In the genomic region with DNA sequence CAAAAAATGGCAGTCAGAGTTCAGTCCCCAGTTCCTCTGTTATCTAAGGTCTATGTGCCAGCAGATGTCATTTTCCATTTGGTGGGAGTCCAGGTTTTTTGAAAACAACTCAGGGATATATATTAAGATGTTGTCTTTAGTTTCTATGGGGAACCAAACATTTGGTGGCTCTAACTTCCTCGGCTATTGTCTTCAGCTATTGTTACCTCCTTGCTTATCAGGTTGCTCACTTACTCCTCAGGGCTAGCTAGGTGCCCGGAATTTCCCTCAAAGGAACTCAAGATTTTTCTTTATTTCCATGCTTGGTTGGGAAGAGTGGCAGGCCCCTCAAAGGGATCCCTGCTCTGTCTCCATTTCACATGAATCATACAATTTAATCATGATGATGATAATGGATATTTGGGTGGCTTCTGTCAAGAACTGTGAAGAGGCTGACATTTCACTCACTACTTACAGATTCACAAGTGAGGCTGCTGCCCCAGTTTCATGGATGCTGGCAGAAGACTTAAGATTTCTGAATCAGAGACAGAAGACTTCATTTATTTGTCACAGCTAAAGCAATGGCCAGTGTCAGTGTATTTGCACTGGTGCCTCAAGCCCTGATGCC, we compare ENCODE assay signal across 16 cellular contexts.
DNase-seq lines count a peak whose midpoint lies in the region; FAIRE-seq and TF ChIP-seq lines count a peak whose summit lies in the region.
"Had no signal": no experiment of that assay in that cellular context is flagged by ENCODE, and none has a peak within 500 bp of the region (broad histone marks: within the 10 kb centered on the region; RNA-seq: fewer than 3 reads in every experiment).

No MANE protein-coding gene starts in this region.

- peaks cover 4% of the 10 kb centered on the region for H3K9me3 Mint-ChIP-seq in osteocyte (ENCODE audit: unreplicated experiment)

- H3K4me3 ChIP-seq in PC-9 (no peak overlapping the region), endothelial cell of umbilical vein (replicated peaks in 1 of 3; ENCODE audit: insufficient read depth in 1 of 3, low read depth in 1 of 3, low read length in 3 of 3) (no peak overlapping the region), trophoblast cell (ENCODE audit: low read depth, low read length) (no peak overlapping the region)
- H3K4me3 ChIP-seq: BLaER1 had no signal

- TF ChIP-seq CTCF in PC-9 (conservative IDR thresholded peaks at IDR 0.05) (no peak), endothelial cell of umbilical vein (IDR thresholded peaks at IDR 0.05; ENCODE audit: extremely low read depth in 1 of 2, insufficient read depth in 1 of 2, low read depth in 1 of 2, low read length in 2 of 2) (no peak), osteocyte (IDR thresholded peaks at IDR 0.05) (no peak)

- TF ChIP-seq POLR2A in endothelial cell of umbilical vein (IDR thresholded peaks at IDR 0.05; ENCODE audit: low read depth, low read length) = no peak

- no peaks in the 10 kb centered on the region for H4K20me1 ChIP-seq in PC-9 (ENCODE audit: insufficient read depth)
- no peaks in the 10 kb centered on the region for H4K20me1 ChIP-seq in endothelial cell of umbilical vein (replicated peaks; ENCODE audit: control insufficient read depth, extremely low read depth, insufficient read depth, low read length)
- H4K20me1 ChIP-seq: BLaER1 had no signal

- H3K36me3 ChIP-seq in PC-9 (ENCODE audit: low read depth) (no peaks in the 10 kb centered on the region), endothelial cell of umbilical vein (ENCODE audit: control insufficient read depth in 2 of 2, extremely low read depth in 1 of 2, insufficient read depth in 2 of 2, low read length in 2 of 2) (no peaks in the 10 kb centered on the region), trophoblast cell (ENCODE audit: control insufficient read depth in 1 of 2, insufficient read depth in 2 of 2, low read length in 2 of 2) (no peaks in the 10 kb centered on the region)
- H3K36me3 ChIP-seq: BLaER1 had no signal

- CTCF ChIA-PET in PC-9 (lab: Charles Lee) (interaction anchor here (0.6 kb wide), 1 partner anchor 331 kb away, joined by 3 read pairs; no protein-coding TSS in a partner anchor), endothelial cell of umbilical vein (lab: Charles Lee) (no interaction called here)

- peak overlapping the region; percentile 36 for H3K18ac ChIP-seq in trophoblast cell (ENCODE audit: low read length)

- no peak overlapping the region for H4K12ac ChIP-seq in trophoblast cell (ENCODE audit: low read depth, low read length)

- H3K4me1 ChIP-seq in PC-9 (replicated peaks; ENCODE audit: insufficient read depth) (peaks cover 59% of the 10 kb centered on the region), endothelial cell of umbilical vein (ENCODE audit: control insufficient read depth, extremely low read depth, insufficient read depth, low read length) (peaks cover 7% of the 10 kb centered on the region), trophoblast cell (ENCODE audit: control insufficient read depth in 1 of 2, insufficient read depth in 2 of 2, low read length in 2 of 2) (peaks cover 22 to 23% of the 10 kb centered on the region in 2 experiments)
- H3K4me1 ChIP-seq: BLaER1 had no signal

- dilution Hi-C loops in endothelial cell of umbilical vein (cut with MboI; ENCODE audit: extremely low pct_ligation_motif_present, low sequenced_read_pairs) = no loop called here

- H2AFZ ChIP-seq in PC-9 (no peak overlapping the region), endothelial cell of umbilical vein (ENCODE audit: low read depth, low read length) (no peak overlapping the region), trophoblast cell (ENCODE audit: insufficient read depth, low read length, poor library complexity) (no peak overlapping the region)

- no CpG with 5 or more reads among the region's 2 CpGs for WGBS in trophoblast cell (ENCODE audit: extremely low coverage, insufficient coverage, insufficient read length)

- H3K9ac ChIP-seq in endothelial cell of umbilical vein (replicated peaks; ENCODE audit: extremely low read depth, insufficient read depth, low read length) = no peak overlapping the region
- H3K9ac ChIP-seq in trophoblast cell (ENCODE audit: low read length) = no peak overlapping the region
- H3K9ac ChIP-seq: BLaER1 had no signal

- H3F3A ChIP-seq in PC-9 (ENCODE audit: insufficient read depth, low read depth) = peaks cover 46% of the 10 kb centered on the region

- H3K23ac ChIP-seq in trophoblast cell (ENCODE audit: low read length) = no peak overlapping the region

- peak overlapping the region; percentile 80 for H2BK12ac ChIP-seq in trophoblast cell (ENCODE audit: low read length)

- H3K4me2 ChIP-seq in PC-9 (peak overlapping the region; percentile 71), endothelial cell of umbilical vein (ENCODE audit: insufficient read depth, low read length) (no peak overlapping the region), trophoblast cell (ENCODE audit: low read length) (no peak overlapping the region)
- H3K4me2 ChIP-seq: BLaER1 had no signal

- intact Hi-C loops in PC-9 (cut with micrococcal nuclease; ENCODE audit: unreplicated experiment) = no loop called here
- intact Hi-C loops in endothelial cell of umbilical vein (cut with micrococcal nuclease) = no loop called here

- peak overlapping the region; percentile 21 for H2BK120ac ChIP-seq in trophoblast cell (ENCODE audit: insufficient read depth, low read length, poor library complexity)

- no peak overlapping the region for H3K27ac Mint-ChIP-seq in osteocyte (ENCODE audit: unreplicated experiment)
- H3K27ac Mint-ChIP-seq: CD8-positive, alpha-beta memory T cell had no signal

- H4K8ac ChIP-seq in trophoblast cell (ENCODE audit: low read depth, low read length) = peak overlapping the region; percentile 44

- no peaks in the 10 kb centered on the region for H3K9me1 ChIP-seq in endothelial cell of umbilical vein (replicated peaks; ENCODE audit: control insufficient read depth, extremely low read depth, insufficient read depth, low read length)

- peak overlapping the region; percentile 71 for H4K91ac ChIP-seq in trophoblast cell (ENCODE audit: low read depth, low read length)

- H3K79me1 ChIP-seq in trophoblast cell (ENCODE audit: low read length) = peaks cover 34% of the 10 kb centered on the region

- peak overlapping the region; percentile 12 for H2AK5ac ChIP-seq in trophoblast cell (ENCODE audit: low read length)

- POLR2A ChIA-PET in PC-9 (lab: Charles Lee; ENCODE audit: unreplicated experiment) (interaction anchor here (0.5 kb wide), 1 partner anchor 370 kb away, joined by 6 read pairs; no protein-coding TSS in a partner anchor), endothelial cell of umbilical vein (lab: Charles Lee) (no interaction called here)

- DNase-seq in Daoy (ENCODE audit: low read depth) (peak; percentile 40), PC-9 (no peak), endothelial cell of umbilical vein (ENCODE audit: low read depth, low spot score) (peak; percentile 54), trophoblast cell (no peak), NCI-H2196 treated with DMSO at 0.1 percent for 48 hours (lab: John Stamatoyannopoulos, UW; ENCODE audit: unreplicated experiment) (no peak), AML-193 (lab: John Stamatoyannopoulos, UW) (no peak), osteocyte (ENCODE audit: extremely low spot score, unreplicated experiment) (no peak)
- DNase-seq: CD8-positive, alpha-beta memory T cell; H7; Karpas-422; NCI-H1417 treated with DMSO at 0.1 percent for 48 hours; NCI-H2029; NCI-H226; NCI-H526 treated with DMSO at 0.1 percent for 48 hours; OCI-M1 had no signal

- FAIRE-seq in endothelial cell of umbilical vein (lab: Jason Lieb, UNC) = no peak

- peak overlapping the region; percentile 95; the same call in 1 of the 2 replicates for H3K27ac ChIP-seq in PC-9
- no peak overlapping the region for H3K27ac ChIP-seq in endothelial cell of umbilical vein (ENCODE audit: insufficient read depth, low read depth, low read length)
- H3K27ac ChIP-seq in trophoblast cell (ENCODE audit: low read depth, low read length) = peak overlapping the region; percentile 3
- H3K27ac ChIP-seq: BLaER1 had no signal

- H3K27me3 ChIP-seq in PC-9 (ENCODE audit: insufficient read depth, low read depth) (no peaks in the 10 kb centered on the region), endothelial cell of umbilical vein (ENCODE audit: control insufficient read depth in 2 of 2, insufficient read depth in 2 of 2, low read length in 2 of 2) (no peaks in the 10 kb centered on the region), trophoblast cell (ENCODE audit: insufficient read depth, low read length) (no peaks in the 10 kb centered on the region)
- H3K27me3 ChIP-seq: BLaER1 had no signal

- peaks cover 43% of the 10 kb centered on the region for H3K4me1 Mint-ChIP-seq in osteocyte (ENCODE audit: unreplicated experiment)
- H3K4me1 Mint-ChIP-seq: CD8-positive, alpha-beta memory T cell had no signal

- peak overlapping the region; percentile 31 for H3K4ac ChIP-seq in trophoblast cell (ENCODE audit: low read depth, low read length)

- H3K27me3 Mint-ChIP-seq in osteocyte (ENCODE audit: unreplicated experiment) = no peaks in the 10 kb centered on the region

- H3K36me3 Mint-ChIP-seq in osteocyte (ENCODE audit: unreplicated experiment) = no peaks in the 10 kb centered on the region

- no peak overlapping the region for H3K4me3 Mint-ChIP-seq in osteocyte (ENCODE audit: unreplicated experiment)
- H3K4me3 Mint-ChIP-seq: CD8-positive, alpha-beta memory T cell had no signal

- H3K79me2 ChIP-seq in PC-9 (ENCODE audit: low read depth) = no peaks in the 10 kb centered on the region
- no peaks in the 10 kb centered on the region for H3K79me2 ChIP-seq in endothelial cell of umbilical vein (ENCODE audit: control insufficient read depth, insufficient read depth, low read length)
- H3K79me2 ChIP-seq in trophoblast cell (ENCODE audit: control insufficient read depth, insufficient read depth, low read length, poor library complexity) = no peaks in the 10 kb centered on the region

- no peaks in the 10 kb centered on the region; the same call in 1 of the 2 replicates for H3K9me2 ChIP-seq in PC-9 (ENCODE audit: insufficient read depth)

- peak overlapping the region; percentile 59 for H3K14ac ChIP-seq in trophoblast cell (ENCODE audit: low read length)

- no peaks in the 10 kb centered on the region for H3K9me3 ChIP-seq in PC-9 (ENCODE audit: insufficient read depth, low read depth)
- H3K9me3 ChIP-seq in endothelial cell of umbilical vein (replicated peaks; ENCODE audit: control insufficient read depth, insufficient read depth, low read length) = no peaks in the 10 kb centered on the region
- H3K9me3 ChIP-seq in trophoblast cell (ENCODE audit: insufficient read depth, low read depth, low read length) = no peaks in the 10 kb centered on the region
- H3K9me3 ChIP-seq: BLaER1 had no signal

- peak overlapping the region; percentile 82 for H2BK5ac ChIP-seq in trophoblast cell (ENCODE audit: low read depth, low read length, poor library complexity)

- BruUV-seq in PC-9 (replicated peaks; lab: Mats Ljungman, UMichigan) (no TSS peak), endothelial cell of umbilical vein (replicated peaks; lab: Mats Ljungman, UMichigan) (no TSS peak)

TF ChIP-seq in endothelial cell of umbilical vein, 7 proteins besides CTCF, POLR2A, EP300 and RAD21 (continues in another document):
- TF ChIP-seq MYC (IDR thresholded peaks at IDR 0.05; ENCODE audit: low read depth, low read length) = no peak
- no peak for TF ChIP-seq FOS (IDR thresholded peaks at IDR 0.05; ENCODE audit: borderline replicate concordance, insufficient read depth, low read length)
- TF ChIP-seq POLR2AphosphoS5 (IDR thresholded peaks at IDR 0.05; ENCODE audit: insufficient read depth, low read depth, low read length) = no peak
- no peak for TF ChIP-seq EZH2 (IDR thresholded peaks at IDR 0.05; ENCODE audit: borderline replicate concordance, low read depth, low read length, severe bottlenecking)

Comparison
In these comparisons a context has a peak if more than half of its experiments do, and no peak if none do; other contexts are left out.
1. DNase-seq: peak in Daoy (single experiment) and endothelial cell of umbilical vein (single experiment); none in PC-9 (0 of 2), trophoblast cell (0 of 2), NCI-H2196 treated with DMSO at 0.1 percent for 48 hours (single experiment), AML-193 (0 of 2) and osteocyte (single experiment).